Comparison of ENCODE assay signal across 1 cellular context in the genomic region with DNA sequence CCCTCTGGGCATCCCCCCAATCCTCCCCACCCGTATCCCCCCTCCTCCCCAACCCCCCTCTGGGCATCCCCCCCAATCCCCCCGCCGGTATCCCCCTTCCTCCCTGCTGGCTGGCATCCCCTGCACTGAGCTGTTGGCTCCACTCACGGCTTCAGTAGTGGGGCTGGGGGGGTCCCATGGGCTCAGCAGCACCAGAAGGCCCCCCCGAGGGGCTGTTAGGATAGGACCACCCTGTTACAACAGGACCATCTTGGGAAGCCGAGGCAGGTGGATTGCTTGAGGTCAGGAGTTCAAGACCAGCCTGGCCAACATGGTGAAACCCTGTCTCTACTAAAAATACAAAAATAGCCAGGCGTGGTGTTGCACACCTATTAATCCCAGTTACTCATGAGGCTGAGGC.
TF ChIP-seq lines count a peak whose summit lies in the region.

No MANE protein-coding gene starts in this region.

TF ChIP-seq in SK-N-SH treated with all-trans-retinoic acid at 6 μM for 48 hours, 23 proteins besides CTCF, POLR2A, EP300 and RAD21 (continued from another document):
- TF ChIP-seq, protein P1, sequence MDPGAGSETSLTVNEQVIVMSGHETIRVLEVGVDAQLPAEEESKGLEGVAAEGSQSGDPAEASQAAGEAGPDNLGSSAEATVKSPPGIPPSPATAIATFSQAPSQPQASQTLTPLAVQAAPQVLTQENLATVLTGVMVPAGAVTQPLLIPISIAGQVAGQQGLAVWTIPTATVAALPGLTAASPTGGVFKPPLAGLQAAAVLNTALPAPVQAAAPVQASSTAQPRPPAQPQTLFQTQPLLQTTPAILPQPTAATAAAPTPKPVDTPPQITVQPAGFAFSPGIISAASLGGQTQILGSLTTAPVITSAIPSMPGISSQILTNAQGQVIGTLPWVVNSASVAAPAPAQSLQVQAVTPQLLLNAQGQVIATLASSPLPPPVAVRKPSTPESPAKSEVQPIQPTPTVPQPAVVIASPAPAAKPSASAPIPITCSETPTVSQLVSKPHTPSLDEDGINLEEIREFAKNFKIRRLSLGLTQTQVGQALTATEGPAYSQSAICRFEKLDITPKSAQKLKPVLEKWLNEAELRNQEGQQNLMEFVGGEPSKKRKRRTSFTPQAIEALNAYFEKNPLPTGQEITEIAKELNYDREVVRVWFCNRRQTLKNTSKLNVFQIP (CRISPR knock-in tag; IDR thresholded peaks at IDR 0.05; ENCODE audit: borderline replicate concordance, low read depth): no peak
- TF ChIP-seq SNAI2 (CRISPR knock-in tag; IDR thresholded peaks at IDR 0.05) (no peak), ZNF565 (CRISPR knock-in tag; conservative IDR thresholded peaks at IDR 0.05; ENCODE audit: low read depth) (no peak), ZFP30 (CRISPR knock-in tag; IDR thresholded peaks at IDR 0.05) (no peak)
